1 cellular context compared by ENCODE assay signal in genomic region chr6:33391278-33392167, GRCh38.
TF ChIP-seq lines count a peak whose summit lies in the region.

TSS of gene KIFC1 (plus strand) at chr6:33391823. CDS start at chr6:33391986, 163 bp downstream.

TF ChIP-seq in HEK293, 187 proteins besides CTCF, POLR2A, EP300 and RAD21 (continued from another document and continues in another):
- TF ChIP-seq ZNF707 (tag by site-specific recombination; IDR thresholded peaks at IDR 0.05), result no peak
- TF ChIP-seq ZNF596 (tag by site-specific recombination; IDR thresholded peaks at IDR 0.05), result no peak
- no peak for TF ChIP-seq ZNF777 (tag by site-specific recombination; IDR thresholded peaks at IDR 0.05; ENCODE audit: borderline replicate concordance)
- peak; percentile 62 for TF ChIP-seq ZNF335 (tag by site-specific recombination; conservative IDR thresholded peaks at IDR 0.05)
- no peak for TF ChIP-seq GLI2 (tag by site-specific recombination; IDR thresholded peaks at IDR 0.05; ENCODE audit: borderline replicate concordance, low read depth)
- TF ChIP-seq, protein P1, sequence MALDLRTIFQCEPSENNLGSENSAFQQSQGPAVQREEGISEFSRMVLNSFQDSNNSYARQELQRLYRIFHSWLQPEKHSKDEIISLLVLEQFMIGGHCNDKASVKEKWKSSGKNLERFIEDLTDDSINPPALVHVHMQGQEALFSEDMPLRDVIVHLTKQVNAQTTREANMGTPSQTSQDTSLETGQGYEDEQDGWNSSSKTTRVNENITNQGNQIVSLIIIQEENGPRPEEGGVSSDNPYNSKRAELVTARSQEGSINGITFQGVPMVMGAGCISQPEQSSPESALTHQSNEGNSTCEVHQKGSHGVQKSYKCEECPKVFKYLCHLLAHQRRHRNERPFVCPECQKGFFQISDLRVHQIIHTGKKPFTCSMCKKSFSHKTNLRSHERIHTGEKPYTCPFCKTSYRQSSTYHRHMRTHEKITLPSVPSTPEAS (tag by site-specific recombination; IDR thresholded peaks at IDR 0.05), result no peak
- no peak for TF ChIP-seq ZNF248 (tag by site-specific recombination; IDR thresholded peaks at IDR 0.05)
- no peak for TF ChIP-seq ZSCAN18 (tag by site-specific recombination; IDR thresholded peaks at IDR 0.05)
- no peak for TF ChIP-seq ZNF211 (tag by site-specific recombination; IDR thresholded peaks at IDR 0.05; ENCODE audit: low read depth)
- peak; percentile 78 for TF ChIP-seq ZEB2 (tag by site-specific recombination; IDR thresholded peaks at IDR 0.05)
- TF ChIP-seq ZNF513 (tag by site-specific recombination; IDR thresholded peaks at IDR 0.05), result no peak
- TF ChIP-seq ZNF544 (tag by site-specific recombination; IDR thresholded peaks at IDR 0.05), result no peak
- peak; percentile 55; the same call in 1 of the 2 replicates for TF ChIP-seq ZIC2 (tag by site-specific recombination; IDR thresholded peaks at IDR 0.05)
- no peak for TF ChIP-seq RBAK (tag by site-specific recombination; IDR thresholded peaks at IDR 0.05)
- TF ChIP-seq, protein P2, sequence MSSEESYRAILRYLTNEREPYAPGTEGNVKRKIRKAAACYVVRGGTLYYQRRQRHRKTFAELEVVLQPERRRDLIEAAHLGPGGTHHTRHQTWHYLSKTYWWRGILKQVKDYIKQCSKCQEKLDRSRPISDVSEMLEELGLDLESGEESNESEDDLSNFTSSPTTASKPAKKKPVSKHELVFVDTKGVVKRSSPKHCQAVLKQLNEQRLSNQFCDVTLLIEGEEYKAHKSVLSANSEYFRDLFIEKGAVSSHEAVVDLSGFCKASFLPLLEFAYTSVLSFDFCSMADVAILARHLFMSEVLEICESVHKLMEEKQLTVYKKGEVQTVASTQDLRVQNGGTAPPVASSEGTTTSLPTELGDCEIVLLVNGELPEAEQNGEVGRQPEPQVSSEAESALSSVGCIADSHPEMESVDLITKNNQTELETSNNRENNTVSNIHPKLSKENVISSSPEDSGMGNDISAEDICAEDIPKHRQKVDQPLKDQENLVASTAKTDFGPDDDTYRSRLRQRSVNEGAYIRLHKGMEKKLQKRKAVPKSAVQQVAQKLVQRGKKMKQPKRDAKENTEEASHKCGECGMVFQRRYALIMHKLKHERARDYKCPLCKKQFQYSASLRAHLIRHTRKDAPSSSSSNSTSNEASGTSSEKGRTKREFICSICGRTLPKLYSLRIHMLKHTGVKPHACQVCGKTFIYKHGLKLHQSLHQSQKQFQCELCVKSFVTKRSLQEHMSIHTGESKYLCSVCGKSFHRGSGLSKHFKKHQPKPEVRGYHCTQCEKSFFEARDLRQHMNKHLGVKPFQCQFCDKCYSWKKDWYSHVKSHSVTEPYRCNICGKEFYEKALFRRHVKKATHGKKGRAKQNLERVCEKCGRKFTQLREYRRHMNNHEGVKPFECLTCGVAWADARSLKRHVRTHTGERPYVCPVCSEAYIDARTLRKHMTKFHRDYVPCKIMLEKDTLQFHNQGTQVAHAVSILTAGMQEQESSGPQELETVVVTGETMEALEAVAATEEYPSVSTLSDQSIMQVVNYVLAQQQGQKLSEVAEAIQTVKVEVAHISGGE (tag by site-specific recombination; conservative IDR thresholded peaks at IDR 0.05; ENCODE audit: low read depth), result peak; percentile 92
- peak; percentile 62; the same call in 1 of the 2 replicates for TF ChIP-seq ZNF610 (tag by site-specific recombination; IDR thresholded peaks at IDR 0.05; ENCODE audit: borderline replicate concordance)
- TF ChIP-seq, protein P3, sequence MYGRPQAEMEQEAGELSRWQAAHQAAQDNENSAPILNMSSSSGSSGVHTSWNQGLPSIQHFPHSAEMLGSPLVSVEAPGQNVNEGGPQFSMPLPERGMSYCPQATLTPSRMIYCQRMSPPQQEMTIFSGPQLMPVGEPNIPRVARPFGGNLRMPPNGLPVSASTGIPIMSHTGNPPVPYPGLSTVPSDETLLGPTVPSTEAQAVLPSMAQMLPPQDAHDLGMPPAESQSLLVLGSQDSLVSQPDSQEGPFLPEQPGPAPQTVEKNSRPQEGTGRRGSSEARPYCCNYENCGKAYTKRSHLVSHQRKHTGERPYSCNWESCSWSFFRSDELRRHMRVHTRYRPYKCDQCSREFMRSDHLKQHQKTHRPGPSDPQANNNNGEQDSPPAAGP (tag by site-specific recombination; IDR thresholded peaks at IDR 0.05), result peak; percentile 62; the same call in 1 of the 2 replicates
- no peak; the same call in 1 of the 2 replicates for TF ChIP-seq SP7 (tag by site-specific recombination; IDR thresholded peaks at IDR 0.05)
- TF ChIP-seq, protein P4, sequence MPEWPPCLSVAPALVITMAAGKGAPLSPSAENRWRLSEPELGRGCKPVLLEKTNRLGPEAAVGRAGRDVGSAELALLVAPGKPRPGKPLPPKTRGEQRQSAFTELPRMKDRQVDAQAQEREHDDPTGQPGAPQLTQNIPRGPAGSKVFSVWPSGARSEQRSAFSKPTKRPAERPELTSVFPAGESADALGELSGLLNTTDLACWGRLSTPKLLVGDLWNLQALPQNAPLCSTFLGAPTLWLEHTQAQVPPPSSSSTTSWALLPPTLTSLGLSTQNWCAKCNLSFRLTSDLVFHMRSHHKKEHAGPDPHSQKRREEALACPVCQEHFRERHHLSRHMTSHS (tag by site-specific recombination; IDR thresholded peaks at IDR 0.05), result no peak
- TF ChIP-seq, protein P5, sequence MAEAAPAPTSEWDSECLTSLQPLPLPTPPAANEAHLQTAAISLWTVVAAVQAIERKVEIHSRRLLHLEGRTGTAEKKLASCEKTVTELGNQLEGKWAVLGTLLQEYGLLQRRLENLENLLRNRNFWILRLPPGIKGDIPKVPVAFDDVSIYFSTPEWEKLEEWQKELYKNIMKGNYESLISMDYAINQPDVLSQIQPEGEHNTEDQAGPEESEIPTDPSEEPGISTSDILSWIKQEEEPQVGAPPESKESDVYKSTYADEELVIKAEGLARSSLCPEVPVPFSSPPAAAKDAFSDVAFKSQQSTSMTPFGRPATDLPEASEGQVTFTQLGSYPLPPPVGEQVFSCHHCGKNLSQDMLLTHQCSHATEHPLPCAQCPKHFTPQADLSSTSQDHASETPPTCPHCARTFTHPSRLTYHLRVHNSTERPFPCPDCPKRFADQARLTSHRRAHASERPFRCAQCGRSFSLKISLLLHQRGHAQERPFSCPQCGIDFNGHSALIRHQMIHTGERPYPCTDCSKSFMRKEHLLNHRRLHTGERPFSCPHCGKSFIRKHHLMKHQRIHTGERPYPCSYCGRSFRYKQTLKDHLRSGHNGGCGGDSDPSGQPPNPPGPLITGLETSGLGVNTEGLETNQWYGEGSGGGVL (tag by site-specific recombination; IDR thresholded peaks at IDR 0.05), result no peak
- TF ChIP-seq, protein P6, sequence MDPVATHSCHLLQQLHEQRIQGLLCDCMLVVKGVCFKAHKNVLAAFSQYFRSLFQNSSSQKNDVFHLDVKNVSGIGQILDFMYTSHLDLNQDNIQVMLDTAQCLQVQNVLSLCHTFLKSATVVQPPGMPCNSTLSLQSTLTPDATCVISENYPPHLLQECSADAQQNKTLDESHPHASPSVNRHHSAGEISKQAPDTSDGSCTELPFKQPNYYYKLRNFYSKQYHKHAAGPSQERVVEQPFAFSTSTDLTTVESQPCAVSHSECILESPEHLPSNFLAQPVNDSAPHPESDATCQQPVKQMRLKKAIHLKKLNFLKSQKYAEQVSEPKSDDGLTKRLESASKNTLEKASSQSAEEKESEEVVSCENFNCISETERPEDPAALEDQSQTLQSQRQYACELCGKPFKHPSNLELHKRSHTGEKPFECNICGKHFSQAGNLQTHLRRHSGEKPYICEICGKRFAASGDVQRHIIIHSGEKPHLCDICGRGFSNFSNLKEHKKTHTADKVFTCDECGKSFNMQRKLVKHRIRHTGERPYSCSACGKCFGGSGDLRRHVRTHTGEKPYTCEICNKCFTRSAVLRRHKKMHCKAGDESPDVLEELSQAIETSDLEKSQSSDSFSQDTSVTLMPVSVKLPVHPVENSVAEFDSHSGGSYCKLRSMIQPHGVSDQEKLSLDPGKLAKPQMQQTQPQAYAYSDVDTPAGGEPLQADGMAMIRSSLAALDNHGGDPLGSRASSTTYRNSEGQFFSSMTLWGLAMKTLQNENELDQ (tag by site-specific recombination; IDR thresholded peaks at IDR 0.05; ENCODE audit: low read depth), result no peak
- TF ChIP-seq KLF7 (tag by site-specific recombination; IDR thresholded peaks at IDR 0.05; ENCODE audit: borderline replicate concordance), result peak; percentile 90
- TF ChIP-seq ZSCAN16 (tag by site-specific recombination; IDR thresholded peaks at IDR 0.05), result no peak
- TF ChIP-seq HOXA7 (CRISPR knock-in tag; IDR thresholded peaks at IDR 0.05; ENCODE audit: borderline replicate concordance), result no peak
- TF ChIP-seq HOXC10 (CRISPR knock-in tag; IDR thresholded peaks at IDR 0.05), result no peak
- TF ChIP-seq, protein P7, sequence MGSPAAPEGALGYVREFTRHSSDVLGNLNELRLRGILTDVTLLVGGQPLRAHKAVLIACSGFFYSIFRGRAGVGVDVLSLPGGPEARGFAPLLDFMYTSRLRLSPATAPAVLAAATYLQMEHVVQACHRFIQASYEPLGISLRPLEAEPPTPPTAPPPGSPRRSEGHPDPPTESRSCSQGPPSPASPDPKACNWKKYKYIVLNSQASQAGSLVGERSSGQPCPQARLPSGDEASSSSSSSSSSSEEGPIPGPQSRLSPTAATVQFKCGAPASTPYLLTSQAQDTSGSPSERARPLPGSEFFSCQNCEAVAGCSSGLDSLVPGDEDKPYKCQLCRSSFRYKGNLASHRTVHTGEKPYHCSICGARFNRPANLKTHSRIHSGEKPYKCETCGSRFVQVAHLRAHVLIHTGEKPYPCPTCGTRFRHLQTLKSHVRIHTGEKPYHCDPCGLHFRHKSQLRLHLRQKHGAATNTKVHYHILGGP (tag by site-specific recombination; IDR thresholded peaks at IDR 0.05), result no peak
- TF ChIP-seq OVOL3 (tag by site-specific recombination; IDR thresholded peaks at IDR 0.05), result no peak
- peak; percentile 99 for TF ChIP-seq ZNF629 (tag by site-specific recombination; IDR thresholded peaks at IDR 0.05)
- TF ChIP-seq ZNF280D (tag by site-specific recombination; IDR thresholded peaks at IDR 0.05), result no peak
- TF ChIP-seq ZNF138 (tag by site-specific recombination; IDR thresholded peaks at IDR 0.05; ENCODE audit: borderline replicate concordance), result no peak
- TF ChIP-seq ZNF155 (tag by site-specific recombination; IDR thresholded peaks at IDR 0.05), result no peak
- no peak for TF ChIP-seq INSM2 (tag by site-specific recombination; IDR thresholded peaks at IDR 0.05)
- no peak for TF ChIP-seq ZNF768 (tag by site-specific recombination; IDR thresholded peaks at IDR 0.05)
- no peak for TF ChIP-seq ZNF202 (tag by site-specific recombination; IDR thresholded peaks at IDR 0.05; ENCODE audit: borderline replicate concordance)
- no peak for TF ChIP-seq SCRT1 (tag by site-specific recombination; IDR thresholded peaks at IDR 0.05; ENCODE audit: borderline replicate concordance)
- TF ChIP-seq ZSCAN30 (tag by site-specific recombination; IDR thresholded peaks at IDR 0.05), result peak; percentile 98; the same call in 1 of the 2 replicates
